In the genomic region with DNA sequence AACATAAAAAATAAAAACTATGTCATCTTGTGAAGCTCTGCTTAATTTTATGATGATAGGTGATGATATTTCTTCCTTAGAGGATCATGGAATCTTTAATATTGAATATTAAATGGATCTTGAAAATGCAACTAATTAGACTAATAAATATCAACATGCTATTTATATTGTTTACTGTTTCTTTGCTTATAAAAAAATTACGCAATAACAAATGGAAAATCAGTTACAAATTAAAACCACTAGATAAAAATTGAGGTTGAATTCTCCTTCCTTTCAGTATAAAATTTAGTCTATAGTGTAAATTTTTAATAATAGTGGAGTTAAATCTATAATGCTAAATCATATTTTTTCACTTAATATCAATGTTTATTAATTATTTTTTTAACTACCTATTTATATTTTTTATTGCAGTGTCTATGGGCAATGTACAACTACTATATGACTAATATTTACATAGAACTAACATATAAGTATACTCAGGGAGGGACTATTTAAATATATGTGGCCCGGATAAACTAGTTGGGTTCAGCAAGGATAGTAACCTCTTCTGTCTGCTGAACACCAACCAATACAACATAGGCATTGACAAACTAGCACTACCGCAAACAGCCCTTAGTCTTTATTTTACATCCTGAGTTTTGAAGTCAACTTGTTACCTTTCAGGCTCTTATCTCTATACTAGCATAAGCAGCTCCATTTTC, we compare ENCODE assay signal across 21 cellular contexts.
"Had no signal": no experiment of that assay in that cellular context is flagged by ENCODE, and none has a peak within 500 bp of the region (broad histone marks: within the 10 kb centered on the region; RNA-seq: fewer than 3 reads in every experiment).

No MANE protein-coding gene starts in this region.

- H3K27me3 Mint-ChIP-seq: type B pancreatic cell had no signal

- H2AFZ ChIP-seq: neural progenitor cell had no signal

- H3K27ac Mint-ChIP-seq: activated CD4-positive, alpha-beta memory T cell treated with anti-CD3 and anti-CD28 coated beads, Interleukin-2, amount 10 ng/mL, durations not matched to agents 7 days and 5 days; activated CD4-positive, alpha-beta T cell treated with anti-CD3 and anti-CD28 coated beads, Interleukin-2, amount 10 ng/mL, durations not matched to agents 24 days and 14 days; activated naive CD4-positive, alpha-beta T cell treated with anti-CD3 and anti-CD28 coated beads for 36 hours; activated naive CD8-positive, alpha-beta T cell treated with anti-CD3 and anti-CD28 coated beads, Interleukin-2, amount 10 ng/mL, durations not matched to agents 7 days and 5 days; activated T-cell treated with anti-CD3 and anti-CD28 coated beads, Interleukin-2, amount 50 U/mL, for 72 hours; neural progenitor cell; type B pancreatic cell had no signal

- H3K4me2 ChIP-seq: neural progenitor cell had no signal

- H3K4me1 ChIP-seq: left lung, neural progenitor cell, sigmoid colon, spleen had no signal

- H3K36me3 Mint-ChIP-seq: activated naive CD8-positive, alpha-beta T cell treated with anti-CD3 and anti-CD28 coated beads, Interleukin-2, amount 10 ng/mL, durations not matched to agents 7 days and 5 days; naive thymus-derived CD8-positive, alpha-beta T cell; neural progenitor cell; type B pancreatic cell had no signal

- H3K9me3 Mint-ChIP-seq: activated CD4-positive, alpha-beta T cell treated with anti-CD3 and anti-CD28 coated beads, Interleukin-2, amount 10 ng/mL, durations not matched to agents 24 days and 14 days; activated naive CD4-positive, alpha-beta T cell treated with anti-CD3 and anti-CD28 coated beads for 36 hours; activated naive CD8-positive, alpha-beta T cell treated with anti-CD3 and anti-CD28 coated beads, Interleukin-2, amount 10 ng/mL, durations not matched to agents 7 days and 5 days; activated T-cell treated with anti-CD3 and anti-CD28 coated beads, Interleukin-2, amount 50 U/mL, for 72 hours; naive thymus-derived CD8-positive, alpha-beta T cell had no signal

- H3K4me3 Mint-ChIP-seq: activated CD4-positive, alpha-beta memory T cell treated with anti-CD3 and anti-CD28 coated beads, Interleukin-2, amount 10 ng/mL, durations not matched to agents 7 days and 5 days; activated CD4-positive, alpha-beta T cell treated with anti-CD3 and anti-CD28 coated beads, Interleukin-2, amount 10 ng/mL, durations not matched to agents 24 days and 14 days; activated naive CD4-positive, alpha-beta T cell treated with anti-CD3 and anti-CD28 coated beads for 36 hours; neural progenitor cell; type B pancreatic cell had no signal

- H3K36me3 ChIP-seq: left lung, neural progenitor cell, sigmoid colon, spleen, thoracic aorta, vagina had no signal

- H3K9me3 ChIP-seq: left lung, sigmoid colon, spleen, thoracic aorta, vagina had no signal

- H3K4me3 ChIP-seq: left lung, lung, neural progenitor cell, sigmoid colon, spleen, thoracic aorta, vagina had no signal

- H3K9ac ChIP-seq: neural progenitor cell had no signal

- ATAC-seq: activated CD4-positive, CD25-positive, alpha-beta regulatory T cell treated with anti-CD3 and anti-CD28 coated beads, Interleukin-2, amount 50 U/mL, for 24 hours; activated T-cell treated with anti-CD3 and anti-CD28 coated beads, Interleukin-2, amount 50 U/mL, for 72 hours; left lung; naive thymus-derived CD8-positive, alpha-beta T cell had no signal

- DNase-seq: activated CD4-positive, alpha-beta memory T cell treated with anti-CD3 and anti-CD28 coated beads, Interleukin-2, amount 10 ng/mL, durations not matched to agents 7 days and 5 days; activated CD4-positive, alpha-beta T cell treated with anti-CD3 and anti-CD28 coated beads, Interleukin-2, amount 10 ng/mL, durations not matched to agents 24 days and 14 days; activated effector memory CD4-positive, alpha-beta T cell treated with Interleukin-2 at 50 U/mL for 16 hours; activated naive CD4-positive, alpha-beta T cell treated with anti-CD3 and anti-CD28 coated beads for 36 hours; activated naive CD8-positive, alpha-beta T cell treated with anti-CD3 and anti-CD28 coated beads, Interleukin-2, amount 10 ng/mL, durations not matched to agents 7 days and 5 days; activated T-cell treated with anti-CD3 and anti-CD28 coated beads, Interleukin-2, amount 50 U/mL, for 72 hours; amniotic stem cell; cerebellar nuclear complex; left lung; naive thymus-derived CD8-positive, alpha-beta T cell; sigmoid colon; spleen; stimulated activated CD4-positive, alpha-beta T cell treated with anti-CD3 and anti-CD28 coated beads, Interleukin-4, amount 100 ng/mL, for 24 hours; stimulated activated naive CD4-positive, alpha-beta T cell treated with Interleukin-2 at 50 U/mL for 16 hours had no signal

- H3K27ac ChIP-seq: left lung, neural progenitor cell, sigmoid colon, spleen, thoracic aorta, vagina had no signal

- FAIRE-seq: bronchial epithelial cell had no signal

- H3K27me3 ChIP-seq: left lung, neural progenitor cell, sigmoid colon, spleen, vagina had no signal
